8 cellular contexts compared by ENCODE assay signal in genomic region chr1:109395602-109396512, GRCh38. TPM values are rescaled to one million over a fixed set of nuclear protein-coding genes. Genes with fewer than 3 reads are reported as not detected.
DNase-seq lines count a peak whose midpoint lies in the region; ATAC-seq and TF ChIP-seq lines count a peak whose summit lies in the region.

No MANE protein-coding gene starts in this region.

- H3K9me3 ChIP-seq in HAP-1: no peaks in the 10 kb centered on the region
- no peaks in the 10 kb centered on the region for H3K9me3 ChIP-seq in right cardiac atrium (ENCODE audit: control insufficient read depth, low read length)
- no peaks in the 10 kb centered on the region for H3K9me3 ChIP-seq in skeletal muscle satellite cell (replicated peaks; ENCODE audit: low read length)

- H3K4me1 ChIP-seq in HAP-1 (peaks cover 39% of the 10 kb centered on the region), right cardiac atrium (ENCODE audit: control insufficient read depth, insufficient read depth, low read length) (peaks cover 4% of the 10 kb centered on the region), skeletal muscle satellite cell (ENCODE audit: control insufficient read depth, insufficient read depth, low read length) (peaks cover 69% of the 10 kb centered on the region), foreskin keratinocyte (peaks cover 12% of the 10 kb centered on the region)

- H3K27me3 ChIP-seq in HAP-1 (ENCODE audit: low read depth) (no peaks in the 10 kb centered on the region), right cardiac atrium (ENCODE audit: control insufficient read depth, insufficient read depth) (no peaks in the 10 kb centered on the region), skeletal muscle satellite cell (ENCODE audit: control insufficient read depth, insufficient read depth, low read length) (no peaks in the 10 kb centered on the region), foreskin keratinocyte (peaks cover 25% of the 10 kb centered on the region)

- in situ Hi-C loops in HAP-1 (cut with MboI; ENCODE audit: low sequenced_read_pairs): no loop called here

- intact Hi-C loops in right cardiac atrium (cut with DNase I): loop anchor here in 3 of 4 donors (5.0 to 10.0 kb wide), 4 partner anchors 51 to 134 kb away; partner anchors contain the start of gene MYBPHL (in 1 of the 3)

- 54% methylated on average over 5 of the region's 5 CpGs for WGBS in right cardiac atrium

- H3K27ac ChIP-seq in right cardiac atrium (ENCODE audit: low read length) (peak overlapping the region; percentile 78), foreskin keratinocyte (no peak overlapping the region)

- DNase-seq in HAP-1 (ENCODE audit: low spot score in 2 of 2) (peak in 1 of 2 experiments; percentile 16), SW480 (ENCODE audit: low spot score) (peak; percentile 6), right cardiac atrium (no peak), foreskin keratinocyte (no peak), foreskin fibroblast (no peak)
- no peak for DNase-seq in activated naive CD4-positive, alpha-beta T cell treated with Interleukin-2 at 50 U/mL for 16 hours
- DNase-seq in activated CD4-positive, CD25-positive, alpha-beta regulatory T cell (lab: John Stamatoyannopoulos, UW): no peak

- H3K9ac ChIP-seq in skeletal muscle satellite cell (ENCODE audit: low read depth, low read length): peak overlapping the region; percentile 80

- H3K36me3 ChIP-seq in HAP-1 (replicated peaks) (no peaks in the 10 kb centered on the region), skeletal muscle satellite cell (ENCODE audit: insufficient read depth, low read length) (peaks cover 3% of the 10 kb centered on the region)

- peak overlapping the region; percentile 37 for H3K4me3 ChIP-seq in HAP-1
- peak overlapping the region; percentile 91 for H3K4me3 ChIP-seq in right cardiac atrium (ENCODE audit: low read length)
- peak overlapping the region; percentile 81 for H3K4me3 ChIP-seq in skeletal muscle satellite cell (ENCODE audit: low read length)
- peak overlapping the region in 1 of 2 donors; percentile 26 for H3K4me3 ChIP-seq in foreskin fibroblast (ENCODE audit: low read depth in 1 of 2, low read length in 2 of 2)

- ATAC-seq in right cardiac atrium (no peak), foreskin keratinocyte (no peak)

- peak overlapping the region; percentile 96 for H3K4me2 ChIP-seq in skeletal muscle satellite cell (ENCODE audit: low read length)

- TF ChIP-seq CTCF in foreskin keratinocyte (conservative IDR thresholded peaks at IDR 0.05): no peak
- no peak for TF ChIP-seq CTCF in foreskin fibroblast (IDR thresholded peaks at IDR 0.05; ENCODE audit: low read depth, low read length)

RNA-seq across cellular contexts. Expression of gene SORT1, which starts 1.9 kb away (rescaled TPM):
- total RNA-seq in right cardiac atrium: 100 to 1,000 TPM; 119 to 170 (median 138) TPM
- 57.6 TPM for polyA plus RNA-seq in right cardiac atrium
- 1.0 and 13.1 TPM in 2 replicates for total RNA-seq in skeletal muscle satellite cell (2012; rRNA removed)
- total RNA-seq in foreskin keratinocyte: 0.61 and 0.88 TPM in 2 replicates
- polyA plus RNA-seq in foreskin keratinocyte: 0.26 and 0.32 TPM in 2 replicates

RNA-seq across cellular contexts. Expression of gene PSMA5, which starts 30.4 kb away (rescaled TPM):
- total RNA-seq in right cardiac atrium: 10 to 100 TPM; 49.1 to 60.2 (median 55.9) TPM
- polyA plus RNA-seq in right cardiac atrium: 49.8 TPM
- total RNA-seq in skeletal muscle satellite cell (2012; rRNA removed): 55.3 and 65.4 TPM in 2 replicates
- 101 and 108 TPM in 2 replicates for total RNA-seq in foreskin keratinocyte
- polyA plus RNA-seq in foreskin keratinocyte: 130 and 138 TPM in 2 replicates

Comparison
In these comparisons a context has a peak if more than half of its experiments do, and no peak if none do; other contexts are left out.
1. RNA of gene SORT1, which starts 1.9 kb away (total RNA-seq): 119 to 170 TPM in right cardiac atrium; 0.61 to 0.88 TPM in foreskin keratinocyte; every median in the first group is over 10 times any median in the second.